11 cellular contexts compared by ENCODE assay signal in genomic region chr14:25237845-25238244, GRCh38.
A peak's percentile ranks its signal among the peaks of the same experiment; 100 is the strongest.
DNase-seq lines count a peak whose midpoint lies in the region; ATAC-seq, FAIRE-seq and TF ChIP-seq lines count a peak whose summit lies in the region.
"Had no signal": no experiment of that assay in that cellular context is flagged by ENCODE, and none has a peak within 500 bp of the region (broad histone marks: within the 10 kb centered on the region; RNA-seq: fewer than 3 reads in every experiment).

No MANE protein-coding gene starts in this region.

- POLR2A ChIA-PET in HEK293T (lab: Yijun Ruan, JAX) (no interaction called here), endothelial cell of umbilical vein (lab: Charles Lee) (no interaction called here)

- ATAC-seq in GM19324 (IDR thresholded peaks at IDR 0.05; ENCODE audit: low FRiP score, unreplicated experiment) = no peak

- no peaks in the 10 kb centered on the region for H3K4me1 ChIP-seq in endothelial cell of umbilical vein (ENCODE audit: control insufficient read depth, extremely low read depth, insufficient read depth, low read length)

- no peaks in the 10 kb centered on the region for H3K36me3 Mint-ChIP-seq in neural crest cell (ENCODE audit: low read depth)

- H4K20me1 ChIP-seq in endothelial cell of umbilical vein (replicated peaks; ENCODE audit: control insufficient read depth, extremely low read depth, insufficient read depth, low read length) = no peaks in the 10 kb centered on the region

- peak; percentile 24 for DNase-seq in HEK293T (ENCODE audit: extremely low spot score)
- peak; percentile 51 for DNase-seq in NCI-H69 (lab: John Stamatoyannopoulos, UW)
- DNase-seq in endothelial cell of umbilical vein (ENCODE audit: low read depth, low spot score) = peak; percentile 2
- DNase-seq in neural crest cell (ENCODE audit: low read depth, low spot score) = no peak
- DNase-seq in GF-D8 (lab: John Stamatoyannopoulos, UW) = no peak
- no peak for DNase-seq in NCI-H345 treated with DMSO at 0.1 percent for 48 hours (lab: John Stamatoyannopoulos, UW; ENCODE audit: unreplicated experiment)
- no peak for DNase-seq in activated gamma-delta T cell (lab: John Stamatoyannopoulos, UW)
- DNase-seq: NCI-H1417 treated with DMSO at 0.1 percent for 48 hours had no signal

- no peaks in the 10 kb centered on the region for H3K9me3 ChIP-seq in endothelial cell of umbilical vein (replicated peaks; ENCODE audit: control insufficient read depth, insufficient read depth, low read length)

- H3K9me1 ChIP-seq in endothelial cell of umbilical vein (replicated peaks; ENCODE audit: control insufficient read depth, extremely low read depth, insufficient read depth, low read length) = no peaks in the 10 kb centered on the region

- dilution Hi-C loops in endothelial cell of umbilical vein (cut with MboI; ENCODE audit: extremely low pct_ligation_motif_present, low sequenced_read_pairs) = no loop called here

- FAIRE-seq in endothelial cell of umbilical vein (lab: Jason Lieb, UNC) = no peak
- FAIRE-seq: GM12892, TTC549 had no signal

- H3K27me3 ChIP-seq in endothelial cell of umbilical vein (ENCODE audit: control insufficient read depth in 2 of 2, insufficient read depth in 2 of 2, low read length in 2 of 2) = no peaks in the 10 kb centered on the region

- H3K4me1 Mint-ChIP-seq in neural crest cell = no peaks in the 10 kb centered on the region

- H3K4me3 Mint-ChIP-seq in neural crest cell = no peak overlapping the region

- H3K27ac ChIP-seq in endothelial cell of umbilical vein (ENCODE audit: insufficient read depth, low read depth, low read length) = no peak overlapping the region

- no peaks in the 10 kb centered on the region for H3K79me2 ChIP-seq in endothelial cell of umbilical vein (ENCODE audit: control insufficient read depth, insufficient read depth, low read length)

- no peak overlapping the region for H3K9ac ChIP-seq in endothelial cell of umbilical vein (replicated peaks; ENCODE audit: extremely low read depth, insufficient read depth, low read length)

- no peak overlapping the region for H3K4me3 ChIP-seq in endothelial cell of umbilical vein (replicated peaks in 1 of 3; ENCODE audit: insufficient read depth in 1 of 3, low read depth in 1 of 3, low read length in 3 of 3)

- CTCF ChIA-PET in HEK293T (lab: Yijun Ruan, JAX) (interaction anchor here (0.9 to 1.4 kb wide), 7 partner anchors 12 to 528 kb away, joined by 3 to 8 read pairs (median 4); no protein-coding TSS in a partner anchor), endothelial cell of umbilical vein (lab: Charles Lee) (interaction anchor here (0.7 to 1.8 kb wide), 3 partner anchors 19 to 432 kb away, joined by 3 to 7 read pairs (median 3); no protein-coding TSS in a partner anchor)

- H2AFZ ChIP-seq in endothelial cell of umbilical vein (ENCODE audit: low read depth, low read length) = no peak overlapping the region

- H3K9me3 Mint-ChIP-seq in neural crest cell = peaks cover 5% of the 10 kb centered on the region

- no peak for TF ChIP-seq POLR2A in endothelial cell of umbilical vein (IDR thresholded peaks at IDR 0.05; ENCODE audit: low read depth, low read length)

- no peaks in the 10 kb centered on the region for H3K36me3 ChIP-seq in endothelial cell of umbilical vein (ENCODE audit: control insufficient read depth in 2 of 2, extremely low read depth in 1 of 2, insufficient read depth in 2 of 2, low read length in 2 of 2)

- TF ChIP-seq CTCF in endothelial cell of umbilical vein (IDR thresholded peaks at IDR 0.05; ENCODE audit: extremely low read depth in 1 of 2, insufficient read depth in 1 of 2, low read depth in 1 of 2, low read length in 2 of 2) = no peak
- peak; percentile 46 for TF ChIP-seq CTCF in neural crest cell (conservative IDR thresholded peaks at IDR 0.05)

- BruUV-seq in endothelial cell of umbilical vein (replicated peaks; lab: Mats Ljungman, UMichigan) = no TSS peak

- H3K4me2 ChIP-seq in endothelial cell of umbilical vein (ENCODE audit: insufficient read depth, low read length) = no peak overlapping the region

- H3K27me3 Mint-ChIP-seq in neural crest cell (ENCODE audit: low read depth) = peaks cover 24% of the 10 kb centered on the region

- H3K27ac Mint-ChIP-seq in neural crest cell (ENCODE audit: unreplicated experiment) = no peak overlapping the region

- intact Hi-C loops in endothelial cell of umbilical vein (cut with micrococcal nuclease) = loop anchor here (10.0 kb wide), 1 partner anchor 167 kb away; no protein-coding TSS in a partner anchor

TF ChIP-seq in HEK293T, 16 proteins besides CTCF, POLR2A, EP300 and RAD21:
- no peak for TF ChIP-seq FOXK2 (IDR thresholded peaks at IDR 0.05)
- TF ChIP-seq TARDBP (IDR thresholded peaks at IDR 0.05) = no peak
- no peak for TF ChIP-seq ARNT (IDR thresholded peaks at IDR 0.05)
- TF ChIP-seq BHLHE40 (IDR thresholded peaks at IDR 0.05; ENCODE audit: borderline replicate concordance) = no peak
- TF ChIP-seq NFRKB (IDR thresholded peaks at IDR 0.05) = no peak
- TF ChIP-seq FOXM1 (IDR thresholded peaks at IDR 0.05; ENCODE audit: borderline replicate concordance) = no peak
- no peak for TF ChIP-seq SUZ12 (IDR thresholded peaks at IDR 0.05)
- no peak for TF ChIP-seq FOXA1 (IDR thresholded peaks at IDR 0.05)
- no peak for TF ChIP-seq PKNOX1 (IDR thresholded peaks at IDR 0.05)
- no peak for TF ChIP-seq ZNF384 (IDR thresholded peaks at IDR 0.05)
- no peak for TF ChIP-seq SP1 (IDR thresholded peaks at IDR 0.05)
- no peak for TF ChIP-seq L3MBTL2 (conservative IDR thresholded peaks at IDR 0.05)
- no peak for TF ChIP-seq CTBP1 (IDR thresholded peaks at IDR 0.05; ENCODE audit: borderline replicate concordance)
- no peak for TF ChIP-seq LEF1 (IDR thresholded peaks at IDR 0.05; ENCODE audit: borderline replicate concordance)
- no peak for TF ChIP-seq ELF4 (IDR thresholded peaks at IDR 0.05)
- no peak for TF ChIP-seq HDGF (IDR thresholded peaks at IDR 0.05; ENCODE audit: borderline replicate concordance)
TF ChIP-seq in HEK293T: peak in this region for 0.

TF ChIP-seq in endothelial cell of umbilical vein, 7 proteins besides CTCF, POLR2A, EP300 and RAD21:
- TF ChIP-seq GATA2 (IDR thresholded peaks at IDR 0.05; ENCODE audit: insufficient read depth, insufficient read length, low read depth, low read length) (no peak), MAX (IDR thresholded peaks at IDR 0.05; ENCODE audit: insufficient read depth, insufficient read length) (no peak), EZH2 (IDR thresholded peaks at IDR 0.05; ENCODE audit: borderline replicate concordance, low read depth, low read length, severe bottlenecking) (no peak), JUN (IDR thresholded peaks at IDR 0.05; ENCODE audit: borderline replicate concordance, insufficient read depth, insufficient read length, low read depth) (no peak), MYC (IDR thresholded peaks at IDR 0.05; ENCODE audit: low read depth, low read length) (no peak)

Comparison
In these comparisons a context has a peak if more than half of its experiments do, and no peak if none do; other contexts are left out.
1. DNase-seq: peak in HEK293T (single experiment), NCI-H69 (single experiment) and endothelial cell of umbilical vein (single experiment); none in neural crest cell (single experiment), GF-D8 (single experiment), NCI-H345 treated with DMSO at 0.1 percent for 48 hours (single experiment) and activated gamma-delta T cell (single experiment).